Comparison of ENCODE assay signal across 14 cellular contexts in the genomic region with DNA sequence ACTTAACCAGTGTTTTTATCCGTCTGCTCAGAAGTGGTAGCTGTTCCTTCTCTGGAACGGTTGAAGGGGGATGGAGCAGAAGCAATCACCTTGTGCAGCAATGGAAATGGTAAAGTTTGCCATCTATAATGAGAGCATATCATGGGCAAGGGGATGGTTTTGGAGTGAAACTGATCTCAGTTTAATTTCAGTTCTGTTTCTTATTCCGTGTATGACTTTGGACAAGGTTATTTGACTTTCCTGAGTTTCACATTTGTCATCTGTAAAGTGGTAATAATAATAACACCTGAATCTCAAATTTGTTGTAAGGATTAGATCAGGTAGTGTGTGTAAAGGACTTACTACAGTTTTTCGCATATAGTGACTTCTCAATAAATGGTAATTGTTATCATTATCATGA.
DNase-seq lines count a peak whose midpoint lies in the region; ATAC-seq, FAIRE-seq and TF ChIP-seq lines count a peak whose summit lies in the region.
"Had no signal": no experiment of that assay in that cellular context is flagged by ENCODE, and none has a peak within 500 bp of the region (broad histone marks: within the 10 kb centered on the region; RNA-seq: fewer than 3 reads in every experiment).

No MANE protein-coding gene starts in this region.

- TF ChIP-seq CTCF in GM12878 (IDR thresholded peaks at IDR 0.05 in 2 of 3, conservative IDR thresholded peaks at IDR 0.05 in 1 of 3; ENCODE audit: control insufficient read depth in 2 of 3, extremely low read depth in 1 of 3, insufficient read depth in 1 of 3, low read depth in 3 of 3, low read length in 3 of 3) (no peak), breast epithelium (IDR thresholded peaks at IDR 0.05) (no peak)

- H3K27me3 ChIP-seq in GM12878 (replicated peaks in 1 of 2; ENCODE audit: control insufficient read depth in 2 of 2, insufficient read depth in 2 of 2, low read length in 1 of 2) (no peaks in the 10 kb centered on the region), SJCRH30 (no peaks in the 10 kb centered on the region), breast epithelium (no peaks in the 10 kb centered on the region)

- intact Hi-C loops in GM12878 (cut with micrococcal nuclease; ENCODE audit: unreplicated experiment), result no loop called here
- intact Hi-C loops in breast epithelium (cut with DNase I; ENCODE audit: low total_unique reads), result no loop called here

- ATAC-seq in GM18909 (IDR thresholded peaks at IDR 0.05; ENCODE audit: poor library complexity, unreplicated experiment), result peak; percentile 89
- ATAC-seq in GM21576 (IDR thresholded peaks at IDR 0.05; ENCODE audit: unreplicated experiment), result peak; percentile 82
- peak; percentile 78 for ATAC-seq in HG03066 (IDR thresholded peaks at IDR 0.05; ENCODE audit: low read depth, unreplicated experiment)
- peak; percentile 95 for ATAC-seq in GM12878

- WGBS in GM12878 (ENCODE audit: insufficient coverage, insufficient replicate concordance, low lambda C conversion rate, missing lambda C conversion rate), result under 1% methylated on average over 4 of the region's 4 CpGs

- peak overlapping the region; percentile 21; the same call in 1 of the 2 replicates for H3K4me2 ChIP-seq in GM12878 (ENCODE audit: control insufficient read depth, insufficient read depth)
- H3K4me2 ChIP-seq: SK-N-SH had no signal

- SMC1A ChIA-PET in GM12878 (lab: Charles Lee; ENCODE audit: uncharacterized antibody, unreplicated experiment), result interaction anchor here (1.0 kb wide), 1 partner anchor 14 kb away, joined by 3 read pairs; no protein-coding TSS in a partner anchor

- H3K4me3 ChIP-seq in GM12878, result no peak overlapping the region
- H3K4me3 ChIP-seq in SJCRH30, result no peak overlapping the region
- H3K4me3 ChIP-seq in breast epithelium, result no peak overlapping the region

- no peaks in the 10 kb centered on the region for H4K20me1 ChIP-seq in GM12878 (ENCODE audit: control insufficient read depth, insufficient read depth)

- no peaks in the 10 kb centered on the region for H3K36me3 ChIP-seq in GM12878 (ENCODE audit: control insufficient read depth in 2 of 2, insufficient read depth in 2 of 2, low read length in 1 of 2)
- H3K36me3 ChIP-seq in SJCRH30, result no peaks in the 10 kb centered on the region
- H3K36me3 ChIP-seq in breast epithelium, result no peaks in the 10 kb centered on the region

- RAD21 ChIA-PET in GM12878 (lab: Charles Lee; ENCODE audit: unreplicated experiment), result interaction anchor here (1.2 to 3.7 kb wide), 2 partner anchors 11 to 467 kb away, joined by 3 to 11 read pairs; no protein-coding TSS in a partner anchor

- peaks cover 5% of the 10 kb centered on the region; the same call in 1 of the 2 replicates for H3K4me1 ChIP-seq in GM12878 (ENCODE audit: control insufficient read depth, insufficient read depth, low read length)
- no peaks in the 10 kb centered on the region for H3K4me1 ChIP-seq in SJCRH30
- H3K4me1 ChIP-seq in breast epithelium, result no peaks in the 10 kb centered on the region

- TF ChIP-seq RAD21 in GM12878 (IDR thresholded peaks at IDR 0.05; ENCODE audit: insufficient read depth, low read depth, low read length), result no peak

- CTCF ChIA-PET in GM12878 (lab: Yijun Ruan, JAX), result interaction anchor here (0.6 to 3.6 kb wide), 2 partner anchors 10 to 663 kb away, joined by 3 to 17 read pairs; no protein-coding TSS in a partner anchor

- peak; percentile 57 for FAIRE-seq in GM12878 (lab: Jason Lieb, UNC)
- FAIRE-seq: frontal cortex had no signal

- POLR2A ChIA-PET in GM12878 (lab: Charles Lee), result no interaction called here

- no peak overlapping the region for H3K9ac ChIP-seq in GM12878 (ENCODE audit: control insufficient read depth, insufficient read depth, low read length)
- H3K9ac ChIP-seq: SK-N-SH had no signal

- peak; percentile 49 to 71; a peak in 2 of 4 replicates for TF ChIP-seq EP300 in GM12878 (IDR thresholded peaks at IDR 0.05; ENCODE audit: borderline replicate concordance in 1 of 2, control insufficient read depth in 1 of 2, low read depth in 2 of 2, low read length in 2 of 2)

- H3K9me3 ChIP-seq in GM12878 (replicated peaks; ENCODE audit: control insufficient read depth, insufficient read depth, low read length) (no peaks in the 10 kb centered on the region), SJCRH30 (replicated peaks) (no peaks in the 10 kb centered on the region), breast epithelium (no peaks in the 10 kb centered on the region)
- H3K9me3 ChIP-seq: SK-N-SH had no signal

- no peak for DNase-seq in GM12878 (ENCODE audit: low read depth, low spot score)
- no peak for DNase-seq in SJCRH30
- DNase-seq in breast epithelium (ENCODE audit: low spot score in 2 of 2), result no peak
- no peak for DNase-seq in NCI-H226
- no peak for DNase-seq in stimulated activated CD4-positive, alpha-beta T cell treated with anti-CD3 and anti-CD28 coated beads, Interleukin-4, amount 100 ng/mL, for 4 hours
- DNase-seq: effector CD4-positive, alpha-beta T cell; GF-D8; NCI-H1436; stimulated activated CD4-positive, alpha-beta T cell treated with anti-CD3 and anti-CD28 coated beads, Interleukin-4, amount 100 ng/mL, for 24 hours had no signal

- no peak overlapping the region for H2AFZ ChIP-seq in GM12878 (ENCODE audit: control insufficient read depth, low read depth, low read length)

- no TSS peak for BruUV-seq in GM12878 (replicated peaks; lab: Mats Ljungman, UMichigan)

- H3K27ac ChIP-seq in GM12878 (ENCODE audit: control insufficient read depth, insufficient read depth) (no peak overlapping the region), SJCRH30 (no peak overlapping the region), breast epithelium (no peak overlapping the region)

- no peaks in the 10 kb centered on the region for H3K79me2 ChIP-seq in GM12878 (ENCODE audit: control insufficient read depth, insufficient read depth, low read length)

- TF ChIP-seq POLR2A in GM12878 (IDR thresholded peaks at IDR 0.05; ENCODE audit: low read depth, low read length) (no peak), breast epithelium (IDR thresholded peaks at IDR 0.05) (no peak)

- in situ Hi-C loops in GM12878 (cut with MboI), result no loop called here

TF ChIP-seq in GM12878, 131 proteins besides CTCF, POLR2A, EP300 and RAD21 (continues in another document):
- TF ChIP-seq IKZF2 (IDR thresholded peaks at IDR 0.05) (peak; percentile 29 to 67; a peak in 3 of 4 replicates), EED (IDR thresholded peaks at IDR 0.05; ENCODE audit: low read depth) (peak; percentile 91), RUNX3 (IDR thresholded peaks at IDR 0.05; ENCODE audit: low read length) (peak; percentile 85), FOXM1 (IDR thresholded peaks at IDR 0.05; ENCODE audit: low read depth, low read length) (peak; percentile 91; the same call in 1 of the 2 replicates), MEF2A (IDR thresholded peaks at IDR 0.05; ENCODE audit: insufficient read depth, low read depth, low read length) (peak; percentile 60; the same call in 1 of the 2 replicates), CREM (IDR thresholded peaks at IDR 0.05; ENCODE audit: low read depth) (peak; percentile 88), ZNF384 (IDR thresholded peaks at IDR 0.05; ENCODE audit: borderline replicate concordance, low read depth, low read length) (no peak), TBL1XR1 (IDR thresholded peaks at IDR 0.05; ENCODE audit: low read depth, low read length) (no peak), SRF (IDR thresholded peaks at IDR 0.05; ENCODE audit: low read depth in 2 of 2, low read length in 2 of 2) (peak in 1 of 2 experiments; percentile 44; a peak in 1 of 4 replicates), ETV6 (conservative IDR thresholded peaks at IDR 0.05 in 1 of 2, IDR thresholded peaks at IDR 0.05 in 1 of 2; ENCODE audit: borderline replicate concordance in 1 of 2, low read depth in 1 of 2) (peak in 1 of 2 experiments; percentile 84; a peak in 2 of 4 replicates), CBFB (IDR thresholded peaks at IDR 0.05; ENCODE audit: low read depth) (peak; percentile 51; the same call in 1 of the 2 replicates), RAD51 (IDR thresholded peaks at IDR 0.05) (no peak), BRCA1 (IDR thresholded peaks at IDR 0.05; ENCODE audit: low read depth, low read length) (no peak), MTA2 (IDR thresholded peaks at IDR 0.05; ENCODE audit: low read depth) (peak; percentile 27; the same call in 1 of the 2 replicates), SPI1 (IDR thresholded peaks at IDR 0.05; ENCODE audit: borderline replicate concordance, insufficient read depth, low read depth, low read length) (peak; percentile 63; the same call in 1 of the 2 replicates), MYB (IDR thresholded peaks at IDR 0.05; ENCODE audit: borderline replicate concordance, low read depth, low read length) (no peak)
- TF ChIP-seq, protein P1, sequence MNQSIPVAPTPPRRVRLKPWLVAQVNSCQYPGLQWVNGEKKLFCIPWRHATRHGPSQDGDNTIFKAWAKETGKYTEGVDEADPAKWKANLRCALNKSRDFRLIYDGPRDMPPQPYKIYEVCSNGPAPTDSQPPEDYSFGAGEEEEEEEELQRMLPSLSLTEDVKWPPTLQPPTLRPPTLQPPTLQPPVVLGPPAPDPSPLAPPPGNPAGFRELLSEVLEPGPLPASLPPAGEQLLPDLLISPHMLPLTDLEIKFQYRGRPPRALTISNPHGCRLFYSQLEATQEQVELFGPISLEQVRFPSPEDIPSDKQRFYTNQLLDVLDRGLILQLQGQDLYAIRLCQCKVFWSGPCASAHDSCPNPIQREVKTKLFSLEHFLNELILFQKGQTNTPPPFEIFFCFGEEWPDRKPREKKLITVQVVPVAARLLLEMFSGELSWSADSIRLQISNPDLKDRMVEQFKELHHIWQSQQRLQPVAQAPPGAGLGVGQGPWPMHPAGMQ (IDR thresholded peaks at IDR 0.05; ENCODE audit: borderline replicate concordance), result no peak
- TF ChIP-seq, protein P2, sequence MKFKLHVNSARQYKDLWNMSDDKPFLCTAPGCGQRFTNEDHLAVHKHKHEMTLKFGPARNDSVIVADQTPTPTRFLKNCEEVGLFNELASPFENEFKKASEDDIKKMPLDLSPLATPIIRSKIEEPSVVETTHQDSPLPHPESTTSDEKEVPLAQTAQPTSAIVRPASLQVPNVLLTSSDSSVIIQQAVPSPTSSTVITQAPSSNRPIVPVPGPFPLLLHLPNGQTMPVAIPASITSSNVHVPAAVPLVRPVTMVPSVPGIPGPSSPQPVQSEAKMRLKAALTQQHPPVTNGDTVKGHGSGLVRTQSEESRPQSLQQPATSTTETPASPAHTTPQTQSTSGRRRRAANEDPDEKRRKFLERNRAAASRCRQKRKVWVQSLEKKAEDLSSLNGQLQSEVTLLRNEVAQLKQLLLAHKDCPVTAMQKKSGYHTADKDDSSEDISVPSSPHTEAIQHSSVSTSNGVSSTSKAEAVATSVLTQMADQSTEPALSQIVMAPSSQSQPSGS (IDR thresholded peaks at IDR 0.05; ENCODE audit: low read length), result peak; percentile 87
